27 cellular contexts compared by ENCODE assay signal in the genomic region with DNA sequence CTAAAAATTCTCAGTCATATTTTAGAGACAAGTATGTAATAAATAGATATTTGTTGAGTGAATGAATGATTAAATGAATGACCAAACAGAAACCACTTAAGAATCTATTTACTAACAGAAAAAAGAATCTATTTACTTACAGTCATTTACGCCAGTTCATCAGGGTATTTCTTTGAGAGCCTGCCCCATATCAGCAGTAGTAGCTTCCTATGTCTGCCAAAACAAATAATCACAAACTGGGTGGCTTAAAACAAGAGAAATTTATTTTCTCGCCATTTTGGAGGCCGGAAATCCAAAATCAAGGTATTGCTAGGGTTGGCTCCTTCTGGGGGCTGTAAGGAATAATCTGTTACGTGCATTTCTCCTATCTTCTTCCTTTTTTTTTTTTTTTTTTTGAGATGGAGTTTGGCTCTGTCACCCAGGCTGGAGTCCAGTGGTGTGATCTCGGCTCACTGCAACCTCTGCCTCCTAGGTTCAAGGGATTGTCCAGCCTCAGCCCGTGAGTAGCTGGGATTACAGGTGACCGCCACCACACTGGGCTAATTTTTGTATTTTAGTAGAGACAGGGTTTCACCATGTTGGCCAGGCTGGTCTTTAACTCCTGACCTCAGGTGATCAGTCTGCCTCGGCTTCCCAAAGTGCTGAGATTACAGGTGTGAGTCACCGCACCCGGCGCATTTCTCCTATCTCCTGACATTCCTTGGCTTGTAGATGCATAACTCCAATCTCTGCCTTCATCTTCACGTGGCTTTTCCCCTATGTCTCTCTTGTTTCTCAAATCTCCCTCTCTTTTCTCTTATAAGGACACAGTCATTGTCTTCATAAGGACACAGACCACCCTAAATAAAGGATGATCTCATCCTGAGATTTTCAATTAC.
A peak's percentile ranks its signal among the peaks of the same experiment; 100 is the strongest.
DNase-seq lines count a peak whose midpoint lies in the region; ATAC-seq, FAIRE-seq and TF ChIP-seq lines count a peak whose summit lies in the region.
"Had no signal": no experiment of that assay in that cellular context is flagged by ENCODE, and none has a peak within 500 bp of the region (broad histone marks: within the 10 kb centered on the region; RNA-seq: fewer than 3 reads in every experiment).

No MANE protein-coding gene starts in this region.

- no peaks in the 10 kb centered on the region for H3K36me3 ChIP-seq in HepG2 (replicated peaks in 1 of 2; ENCODE audit: control insufficient read depth in 1 of 2, insufficient read depth in 2 of 2, low read length in 2 of 2)
- H3K36me3 ChIP-seq in smooth muscle cell (ENCODE audit: low read depth): no peaks in the 10 kb centered on the region
- H3K36me3 ChIP-seq: BLaER1 treated with 17β-estradiol and CSF1 and Interleukin-3, amounts not matched to agents 10 nM and 100 nM had no signal

- H3K27me3 ChIP-seq in HepG2 (ENCODE audit: control insufficient read depth in 1 of 2, insufficient read depth in 2 of 2, low read length in 2 of 2) (no peaks in the 10 kb centered on the region), smooth muscle cell (ENCODE audit: low read depth) (no peaks in the 10 kb centered on the region)
- H3K27me3 ChIP-seq: BLaER1 treated with 17β-estradiol and CSF1 and Interleukin-3, amounts not matched to agents 10 nM and 100 nM had no signal

- TF ChIP-seq CTCF in HepG2 (CRISPR knock-in tag; IDR thresholded peaks at IDR 0.05): no peak
- TF ChIP-seq CTCF in smooth muscle cell (IDR thresholded peaks at IDR 0.05; ENCODE audit: borderline replicate concordance, insufficient read depth, poor library complexity, severe bottlenecking): no peak
- no peak for TF ChIP-seq CTCF in endothelial cell (IDR thresholded peaks at IDR 0.05; ENCODE audit: unreplicated experiment)

- H3K4me3 Mint-ChIP-seq in endothelial cell (ENCODE audit: unreplicated experiment): no peak overlapping the region
- H3K4me3 Mint-ChIP-seq: CD4-positive, alpha-beta memory T cell had no signal

- POLR2A ChIA-PET in HepG2 (lab: Yijun Ruan, JAX): no interaction called here

- no peaks in the 10 kb centered on the region for H3K9me3 Mint-ChIP-seq in endothelial cell (ENCODE audit: unreplicated experiment)
- H3K9me3 Mint-ChIP-seq: CD4-positive, alpha-beta memory T cell had no signal

- DNase-seq in NCI-H748 (lab: John Stamatoyannopoulos, UW; ENCODE audit: unreplicated experiment): peak; percentile 5
- DNase-seq in NCI-H748 treated with DMSO at 0.1 percent for 48 hours (lab: John Stamatoyannopoulos, UW): no peak
- peak; percentile 6 for DNase-seq in NCI-H774 (lab: John Stamatoyannopoulos, UW)
- DNase-seq in HepG2 (ENCODE audit: low spot score): no peak
- DNase-seq in smooth muscle cell (lab: John Stamatoyannopoulos, UW; ENCODE audit: unreplicated experiment): no peak
- no peak for DNase-seq in endothelial cell (ENCODE audit: low spot score)
- DNase-seq in left ventricle myocardium superior: no peak
- DNase-seq in activated CD8-positive, alpha-beta memory T cell treated with anti-CD3 and anti-CD28 coated beads for 24 hours: no peak
- DNase-seq: CD4-positive, alpha-beta memory T cell; DMS 273 treated with DMSO at 0.1 percent for 48 hours; DMS79 treated with DMSO at 0.1 percent for 48 hours; GOT3; HCEC 1CT; IMR-90; NCI-H1417; NCI-H1694 treated with DMSO at 0.1 percent for 48 hours; NCI-H2081 treated with DMSO at 0.1 percent for 48 hours; NCI-H2171 treated with DMSO at 0.1 percent for 48 hours; NCI-H446; NCI-H526; SIG-M5; SK-N-SH had no signal

- H3K27ac Mint-ChIP-seq in endothelial cell (ENCODE audit: unreplicated experiment): no peak overlapping the region

- no peak for TF ChIP-seq RAD21 in HepG2 (CRISPR knock-in tag; IDR thresholded peaks at IDR 0.05)

- intact Hi-C loops in HepG2 (cut with micrococcal nuclease; ENCODE audit: unreplicated experiment) (no loop called here), left ventricle myocardium superior (cut with micrococcal nuclease) (no loop called here)

- no peak for TF ChIP-seq POLR2A in HepG2 (IDR thresholded peaks at IDR 0.05; ENCODE audit: insufficient read depth in 1 of 2, low read depth in 2 of 2, low read length in 2 of 2)

- H3K4me2 ChIP-seq in HepG2 (ENCODE audit: low read depth, low read length): peak overlapping the region; percentile 23; the same call in 1 of the 2 replicates
- H3K4me2 ChIP-seq in smooth muscle cell: no peak overlapping the region
- H3K4me2 ChIP-seq: BLaER1 treated with 17β-estradiol and CSF1 and Interleukin-3, amounts not matched to agents 10 nM and 100 nM; SK-N-SH had no signal

- H3F3A ChIP-seq in smooth muscle cell (ENCODE audit: low read depth): peaks cover 2% of the 10 kb centered on the region

- BruUV-seq in HepG2 (replicated peaks; lab: Mats Ljungman, UMichigan): no TSS peak

- H3K4me3 ChIP-seq in HepG2 (replicated peaks in 1 of 3; ENCODE audit: insufficient read depth in 1 of 3, low read depth in 2 of 3, low read length in 3 of 3) (no peak overlapping the region), smooth muscle cell (no peak overlapping the region)
- H3K4me3 ChIP-seq: BLaER1 treated with 17β-estradiol and CSF1 and Interleukin-3, amounts not matched to agents 10 nM and 100 nM; GM12878 had no signal

- in situ Hi-C loops in HepG2 (cut with HindIII; ENCODE audit: extremely low pct_ligation_motif_present, low pct_unique_long_range_greater_than_20kb): no loop called here

- FAIRE-seq in HepG2 (lab: Jason Lieb, UNC): no peak
- FAIRE-seq: GM12878 had no signal

- ATAC-seq in HepG2: no peak; the same call in 2 of the 3 replicates
- no peak for ATAC-seq in left ventricle myocardium superior
- ATAC-seq: GM12878, Panc1 had no signal

- H2AFZ ChIP-seq in HepG2 (ENCODE audit: low read length) (no peak overlapping the region), smooth muscle cell (ENCODE audit: low read depth) (no peak overlapping the region)

- H3K9me3 ChIP-seq in HepG2 (ENCODE audit: low read length) (no peaks in the 10 kb centered on the region), smooth muscle cell (replicated peaks; ENCODE audit: low read depth) (no peaks in the 10 kb centered on the region)
- H3K9me3 ChIP-seq: BLaER1 treated with 17β-estradiol and CSF1 and Interleukin-3, amounts not matched to agents 10 nM and 100 nM; Caco-2; SK-N-SH had no signal

- no peak overlapping the region for H3K27ac ChIP-seq in HepG2 (ENCODE audit: extremely low read length, insufficient read depth, low read length)
- H3K27ac ChIP-seq in smooth muscle cell (ENCODE audit: low read depth): peak overlapping the region; percentile 23
- H3K27ac ChIP-seq: 22Rv1; BLaER1 treated with 17β-estradiol and CSF1 and Interleukin-3, amounts not matched to agents 10 nM and 100 nM had no signal

- H3K9ac ChIP-seq in HepG2 (ENCODE audit: insufficient read depth, low read depth, low read length) (no peak overlapping the region), smooth muscle cell (ENCODE audit: low read depth) (no peak overlapping the region)
- H3K9ac ChIP-seq: BLaER1 treated with 17β-estradiol and CSF1 and Interleukin-3, amounts not matched to agents 10 nM and 100 nM; SK-N-SH had no signal

- H3K4me1 Mint-ChIP-seq in endothelial cell (ENCODE audit: unreplicated experiment): no peaks in the 10 kb centered on the region
- H3K4me1 Mint-ChIP-seq: CD4-positive, alpha-beta memory T cell had no signal

- H3K4me1 ChIP-seq in HepG2 (ENCODE audit: insufficient read depth, low read length): peaks cover 21% of the 10 kb centered on the region
- no peaks in the 10 kb centered on the region for H3K4me1 ChIP-seq in smooth muscle cell (ENCODE audit: low read depth)

- H3K27me3 Mint-ChIP-seq in endothelial cell (ENCODE audit: unreplicated experiment): peaks cover 2% of the 10 kb centered on the region

- H3K79me2 ChIP-seq in HepG2 (ENCODE audit: insufficient read depth, low read length): no peaks in the 10 kb centered on the region
- H3K79me2 ChIP-seq in smooth muscle cell (ENCODE audit: low read depth): no peaks in the 10 kb centered on the region

- H4K20me1 ChIP-seq in HepG2 (ENCODE audit: insufficient read depth, low read length) (no peaks in the 10 kb centered on the region), smooth muscle cell (ENCODE audit: low read depth) (no peaks in the 10 kb centered on the region)
- H4K20me1 ChIP-seq: BLaER1 treated with 17β-estradiol and CSF1 and Interleukin-3, amounts not matched to agents 10 nM and 100 nM had no signal

- CTCF ChIA-PET in HepG2 (lab: Yijun Ruan, JAX; ENCODE audit: low intra/inter-chr PET ratio, low total read pairs): no interaction called here

- H3K36me3 Mint-ChIP-seq in endothelial cell (ENCODE audit: low read depth, unreplicated experiment): no peaks in the 10 kb centered on the region
- H3K36me3 Mint-ChIP-seq: CD4-positive, alpha-beta memory T cell had no signal

- TF ChIP-seq EP300 in HepG2 (IDR thresholded peaks at IDR 0.05; ENCODE audit: low read depth in 2 of 2, low read length in 2 of 2) (no peak), HepG2 (CRISPR knock-in tag; IDR thresholded peaks at IDR 0.05; ENCODE audit: borderline replicate concordance) (no peak)

- WGBS in HepG2 (ENCODE audit: low lambda C conversion rate): 17% methylated on average over 12 of the region's 12 CpGs
- WGBS in smooth muscle cell (ENCODE audit: low lambda C conversion rate): 78% methylated on average over 12 of the region's 12 CpGs

TF ChIP-seq in HepG2, 621 proteins besides CTCF, POLR2A, EP300 and RAD21 (continues in another document):
- no peak for TF ChIP-seq NR1H2 (CRISPR knock-in tag; IDR thresholded peaks at IDR 0.05; ENCODE audit: borderline replicate concordance, low read depth)
- TF ChIP-seq JUNB (CRISPR knock-in tag; IDR thresholded peaks at IDR 0.05; ENCODE audit: borderline replicate concordance): no peak
- no peak for TF ChIP-seq TEAD2 (CRISPR knock-in tag; IDR thresholded peaks at IDR 0.05)
- TF ChIP-seq HIVEP1 (CRISPR knock-in tag; IDR thresholded peaks at IDR 0.05): no peak
- TF ChIP-seq, protein P1, sequence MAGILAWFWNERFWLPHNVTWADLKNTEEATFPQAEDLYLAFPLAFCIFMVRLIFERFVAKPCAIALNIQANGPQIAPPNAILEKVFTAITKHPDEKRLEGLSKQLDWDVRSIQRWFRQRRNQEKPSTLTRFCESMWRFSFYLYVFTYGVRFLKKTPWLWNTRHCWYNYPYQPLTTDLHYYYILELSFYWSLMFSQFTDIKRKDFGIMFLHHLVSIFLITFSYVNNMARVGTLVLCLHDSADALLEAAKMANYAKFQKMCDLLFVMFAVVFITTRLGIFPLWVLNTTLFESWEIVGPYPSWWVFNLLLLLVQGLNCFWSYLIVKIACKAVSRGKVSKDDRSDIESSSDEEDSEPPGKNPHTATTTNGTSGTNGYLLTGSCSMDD (CRISPR knock-in tag; IDR thresholded peaks at IDR 0.05): no peak

Comparison
In these comparisons a context has a peak if more than half of its experiments do, and no peak if none do; other contexts are left out.
1. DNase-seq: peak in NCI-H748 (single experiment) and NCI-H774 (single experiment); none in NCI-H748 treated with DMSO at 0.1 percent for 48 hours (single experiment), HepG2 (single experiment), smooth muscle cell (single experiment), endothelial cell (single experiment), left ventricle myocardium superior (single experiment) and activated CD8-positive, alpha-beta memory T cell treated with anti-CD3 and anti-CD28 coated beads for 24 hours (single experiment).